In genomic region chr4:77669911-77670590, GRCh38 we compare ENCODE assay signal across 20 cellular contexts.
DNase-seq lines count a peak whose midpoint lies in the region; ATAC-seq and TF ChIP-seq lines count a peak whose summit lies in the region.
"Had no signal": no experiment of that assay in that cellular context is flagged by ENCODE, and none has a peak within 500 bp of the region (broad histone marks: within the 10 kb centered on the region; RNA-seq: fewer than 3 reads in every experiment).

No MANE protein-coding gene starts in this region.

- in situ Hi-C loops in HAP-1 (cut with MboI; ENCODE audit: low sequenced_read_pairs), result no loop called here

- no peak for TF ChIP-seq POLR2A in right lobe of liver (IDR thresholded peaks at IDR 0.05)

- H3K4me1 ChIP-seq in right lobe of liver (no peaks in the 10 kb centered on the region), HAP-1 (peaks cover 6% of the 10 kb centered on the region)
- H3K4me1 ChIP-seq: heart right ventricle, tibial nerve had no signal

- H3K9me3 ChIP-seq in right lobe of liver (no peaks in the 10 kb centered on the region), HAP-1 (no peaks in the 10 kb centered on the region)
- H3K9me3 ChIP-seq: heart right ventricle, tibial nerve had no signal

- H3K36me3 ChIP-seq in right lobe of liver, result no peaks in the 10 kb centered on the region
- no peaks in the 10 kb centered on the region for H3K36me3 ChIP-seq in HAP-1 (replicated peaks)
- H3K36me3 ChIP-seq: brain microvascular endothelial cell, heart right ventricle, tibial nerve had no signal

- H3K27me3 ChIP-seq in right lobe of liver (no peaks in the 10 kb centered on the region), HAP-1 (ENCODE audit: low read depth) (no peaks in the 10 kb centered on the region)
- H3K27me3 ChIP-seq: brain microvascular endothelial cell, heart right ventricle, tibial nerve had no signal

- no peak overlapping the region for H3K27ac ChIP-seq in right lobe of liver
- H3K27ac ChIP-seq: brain microvascular endothelial cell, heart right ventricle, tibial nerve had no signal

- TF ChIP-seq CTCF in right lobe of liver (IDR thresholded peaks at IDR 0.05), result no peak

- peak; percentile 40 to 51 (median 51) for ATAC-seq in right lobe of liver
- no peak for ATAC-seq in HG03378 (IDR thresholded peaks at IDR 0.05; ENCODE audit: unreplicated experiment)
- ATAC-seq in GM21576 (IDR thresholded peaks at IDR 0.05; ENCODE audit: unreplicated experiment), result no peak
- ATAC-seq: heart right ventricle; stimulated activated naive CD8-positive, alpha-beta T cell treated with anti-CD3 and anti-CD28 coated beads, Interleukin-15, Interleukin-2, amounts not matched to agents 100 U/mL and 50 U/mL, for 24 hours had no signal

- intact Hi-C loops in right lobe of liver (cut with DNase I), result no loop called here

- no peak overlapping the region for H3K4me3 ChIP-seq in right lobe of liver
- no peak overlapping the region for H3K4me3 ChIP-seq in HAP-1
- H3K4me3 ChIP-seq: heart right ventricle, lung, tibial nerve had no signal

- 34% methylated on average over 6 of the region's 7 CpGs for WGBS in right lobe of liver (ENCODE audit: insufficient coverage, low coverage, low lambda C conversion rate, missing lambda C conversion rate)

- peak; percentile 74 for DNase-seq in DMS79 (lab: John Stamatoyannopoulos, UW)
- DNase-seq in NCI-H1092 (lab: John Stamatoyannopoulos, UW), result peak; percentile 32
- peak; percentile 84 for DNase-seq in NCI-H774 (lab: John Stamatoyannopoulos, UW)
- peak in 2 of 3 donors; percentile 22 to 50 for DNase-seq in right lobe of liver
- DNase-seq in SK-N-DZ (ENCODE audit: low spot score), result no peak
- DNase-seq in HAP-1 (ENCODE audit: low spot score in 2 of 2), result no peak
- DNase-seq: activated CD4-positive, alpha-beta T cell treated with anti-CD3 and anti-CD28 coated beads for 1 hour; activated CD8-positive, alpha-beta memory T cell treated with anti-CD3 and anti-CD28 coated beads for 24 hours; activated T-cell treated with anti-CD3 and anti-CD28 coated beads, Interleukin-2, amount 50 U/mL, for 48 hours; brain microvascular endothelial cell; GOT3; heart right ventricle; NCI-H1694; stimulated activated CD4-positive, alpha-beta T cell treated with anti-CD3 and anti-CD28 coated beads, Interleukin-1b, Interleukin-23, amount 100 ng/mL, for 48 hours; stimulated activated naive CD8-positive, alpha-beta T cell treated with anti-CD3 and anti-CD28 coated beads, Interleukin-15, Interleukin-2, amounts not matched to agents 100 U/mL and 50 U/mL, for 24 hours; T1000 had no signal

Comparison
In these comparisons a context has a peak if more than half of its experiments do, and no peak if none do; other contexts are left out.
1. DNase-seq: peak in DMS79 (single experiment), NCI-H1092 (single experiment), NCI-H774 (single experiment) and right lobe of liver (2 of 3); none in SK-N-DZ (single experiment) and HAP-1 (0 of 2).
2. ATAC-seq: peak in right lobe of liver (4 of 4); none in HG03378 (single experiment) and GM21576 (single experiment).